In the genomic region with DNA sequence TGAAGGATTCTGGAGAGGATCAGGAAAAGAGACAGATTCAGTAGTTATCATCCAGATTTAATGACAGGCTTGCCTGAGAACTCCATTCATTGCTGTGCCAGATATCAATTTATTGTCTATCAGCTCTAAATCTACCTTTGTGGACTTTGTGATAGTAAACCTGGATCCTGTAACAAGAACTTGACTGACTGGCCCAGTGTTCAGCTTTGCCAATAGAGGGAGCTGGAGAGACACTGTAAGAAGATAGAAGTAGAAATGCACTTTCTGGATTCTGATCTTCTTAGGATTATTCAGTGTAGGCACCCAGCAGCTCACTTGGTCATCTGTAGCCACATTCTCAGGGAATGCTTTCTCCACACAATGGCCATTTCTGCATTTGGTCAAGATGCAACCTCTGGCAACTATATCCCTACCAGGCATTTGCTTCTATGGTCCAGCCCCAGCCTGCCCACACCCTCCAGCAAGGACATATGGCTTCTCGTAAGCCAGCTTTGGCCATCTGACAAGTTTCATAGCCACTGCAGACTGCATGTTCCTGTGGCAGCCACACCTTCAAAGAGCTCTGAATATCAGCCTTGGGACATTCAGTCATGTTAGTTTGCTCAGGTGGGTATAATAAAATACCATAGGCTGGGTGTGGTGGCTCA, we compare ENCODE assay signal across 9 cellular contexts. TPM values are rescaled to one million over a fixed set of nuclear protein-coding genes. Genes with fewer than 3 reads are reported as not detected.
DNase-seq lines count a peak whose midpoint lies in the region; ATAC-seq and TF ChIP-seq lines count a peak whose summit lies in the region.
"Had no signal": no experiment of that assay in that cellular context is flagged by ENCODE, and none has a peak within 500 bp of the region (broad histone marks: within the 10 kb centered on the region; RNA-seq: fewer than 3 reads in every experiment).

No MANE protein-coding gene starts in this region.

- H3K27ac ChIP-seq in OCI-LY1 (ENCODE audit: low read depth, low read length, poor library complexity, severe bottlenecking) (no peak overlapping the region), right atrium auricular region (no peak overlapping the region)

- peaks cover 10% of the 10 kb centered on the region for H3K27me3 Mint-ChIP-seq in activated naive CD8-positive, alpha-beta T cell treated with anti-CD3 and anti-CD28 coated beads, Interleukin-2, amount 10 ng/mL, durations not matched to agents 7 days and 5 days

- H3K9me3 Mint-ChIP-seq in activated naive CD8-positive, alpha-beta T cell treated with anti-CD3 and anti-CD28 coated beads, Interleukin-2, amount 10 ng/mL, durations not matched to agents 7 days and 5 days: no peaks in the 10 kb centered on the region

- H3K4me1 ChIP-seq in OCI-LY1 (ENCODE audit: insufficient read depth, low read length, severe bottlenecking) (no peaks in the 10 kb centered on the region), right atrium auricular region (no peaks in the 10 kb centered on the region)

- H3K4me3 ChIP-seq in OCI-LY1 (ENCODE audit: low read depth, low read length, poor library complexity, severe bottlenecking) (no peak overlapping the region), right atrium auricular region (no peak overlapping the region)

- ATAC-seq in GM19452 (IDR thresholded peaks at IDR 0.05; ENCODE audit: unreplicated experiment) (peak; percentile 59), HG03460 (IDR thresholded peaks at IDR 0.05; ENCODE audit: unreplicated experiment) (peak; percentile 79)
- peak; percentile 45 for ATAC-seq in activated naive CD8-positive, alpha-beta T cell treated with anti-CD3 and anti-CD28 coated beads, Interleukin-2, amount 10 ng/mL, durations not matched to agents 7 days and 5 days (ENCODE audit: low read depth)

- no peak overlapping the region for H3K4me2 ChIP-seq in OCI-LY1 (ENCODE audit: low read length)

- no peaks in the 10 kb centered on the region for H3K4me1 Mint-ChIP-seq in activated naive CD8-positive, alpha-beta T cell treated with anti-CD3 and anti-CD28 coated beads, Interleukin-2, amount 10 ng/mL, durations not matched to agents 7 days and 5 days

- no peak overlapping the region for H2AFZ ChIP-seq in OCI-LY1 (ENCODE audit: low read length)

- no peaks in the 10 kb centered on the region for H3K79me2 ChIP-seq in OCI-LY1 (ENCODE audit: insufficient read depth, low read length)

- H3K9me2 ChIP-seq in OCI-LY1 (ENCODE audit: low read depth, low read length): no peaks in the 10 kb centered on the region

- H3K36me3 ChIP-seq in OCI-LY1 (ENCODE audit: insufficient read depth, low read length): no peaks in the 10 kb centered on the region
- H3K36me3 ChIP-seq in right atrium auricular region: no peaks in the 10 kb centered on the region

- H3K27ac Mint-ChIP-seq in activated naive CD8-positive, alpha-beta T cell treated with anti-CD3 and anti-CD28 coated beads, Interleukin-2, amount 10 ng/mL, durations not matched to agents 7 days and 5 days: no peak overlapping the region

- no peaks in the 10 kb centered on the region for H4K20me1 ChIP-seq in OCI-LY1 (ENCODE audit: insufficient read depth, low read length)

- H3K9me3 ChIP-seq in OCI-LY1 (ENCODE audit: low read length) (no peaks in the 10 kb centered on the region), right atrium auricular region (no peaks in the 10 kb centered on the region)

- H3F3A ChIP-seq in OCI-LY1 (ENCODE audit: insufficient read depth, low read length): no peaks in the 10 kb centered on the region

- DNase-seq in DMS53 treated with DMSO at 0.1 percent for 48 hours (lab: John Stamatoyannopoulos, UW; ENCODE audit: unreplicated experiment) (peak; percentile 79), right atrium auricular region (ENCODE audit: low spot score) (no peak), ecto neural progenitor cell (ENCODE audit: low spot score) (no peak)
- no peak for DNase-seq in activated naive CD8-positive, alpha-beta T cell treated with anti-CD3 and anti-CD28 coated beads, Interleukin-2, amount 10 ng/mL, durations not matched to agents 7 days and 5 days
- DNase-seq in stimulated activated CD4-positive, alpha-beta T cell treated with anti-CD3 and anti-CD28 coated beads, Interleukin-15, amount 100 ng/mL, for 48 hours (ENCODE audit: low read depth in 2 of 2): peak; percentile 25 to 29

- H3K27me3 ChIP-seq in OCI-LY1 (ENCODE audit: insufficient read depth, low read length) (no peaks in the 10 kb centered on the region), right atrium auricular region (no peaks in the 10 kb centered on the region)

- no peak overlapping the region for H3K4me3 Mint-ChIP-seq in activated naive CD8-positive, alpha-beta T cell treated with anti-CD3 and anti-CD28 coated beads, Interleukin-2, amount 10 ng/mL, durations not matched to agents 7 days and 5 days

- no peaks in the 10 kb centered on the region for H3K36me3 Mint-ChIP-seq in activated naive CD8-positive, alpha-beta T cell treated with anti-CD3 and anti-CD28 coated beads, Interleukin-2, amount 10 ng/mL, durations not matched to agents 7 days and 5 days

- no peak overlapping the region for H3K9ac ChIP-seq in OCI-LY1 (ENCODE audit: low read length)

- TF ChIP-seq CTCF in OCI-LY1 (IDR thresholded peaks at IDR 0.05; ENCODE audit: low read length) (peak; percentile 81), right atrium auricular region (IDR thresholded peaks at IDR 0.05) (peak; percentile 66 to 85)

- POLR2A ChIA-PET in activated naive CD8-positive, alpha-beta T cell treated with anti-CD3 and anti-CD28 coated beads, Interleukin-2, amount 10 ng/mL, durations not matched to agents 7 days and 5 days (lab: Charles Lee): no interaction called here

RNA-seq across cellular contexts. Expression of a gene that starts 6.1 kb away (rescaled TPM):
- total RNA-seq in activated naive CD8-positive, alpha-beta T cell treated with anti-CD3 and anti-CD28 coated beads, Interleukin-2, amount 10 ng/mL, durations not matched to agents 7 days and 5 days: 1 to 10 TPM; 6.0 to 7.3 TPM
- total RNA-seq in right atrium auricular region: 1 to 10 TPM; 3.4 to 8.4 TPM

RNA-seq across cellular contexts. Expression of a gene that starts 14.6 kb away (rescaled TPM):
- total RNA-seq in activated naive CD8-positive, alpha-beta T cell treated with anti-CD3 and anti-CD28 coated beads, Interleukin-2, amount 10 ng/mL, durations not matched to agents 7 days and 5 days: not detected
- under 1 TPM in 1 of 2 donors, not detected in 1; 0.48 TPM for total RNA-seq in right atrium auricular region

RNA-seq across cellular contexts. Expression of a gene that starts 56.0 kb away (rescaled TPM):
- not detected for total RNA-seq in activated naive CD8-positive, alpha-beta T cell treated with anti-CD3 and anti-CD28 coated beads, Interleukin-2, amount 10 ng/mL, durations not matched to agents 7 days and 5 days
- total RNA-seq in right atrium auricular region: under 1 TPM in 1 of 2 donors, not detected in 1; 0.47 TPM
- total RNA-seq: activated CD8-positive, alpha-beta memory T cell treated with anti-CD3 and anti-CD28 coated beads for 36 hours had no signal

Comparison
In these comparisons a context has a peak if more than half of its experiments do, and no peak if none do; other contexts are left out.
1. DNase-seq: peak in DMS53 treated with DMSO at 0.1 percent for 48 hours (single experiment) and stimulated activated CD4-positive, alpha-beta T cell treated with anti-CD3 and anti-CD28 coated beads, Interleukin-15, amount 100 ng/mL, for 48 hours (2 of 2); none in activated naive CD8-positive, alpha-beta T cell treated with anti-CD3 and anti-CD28 coated beads, Interleukin-2, amount 10 ng/mL, durations not matched to agents 7 days and 5 days (single experiment), right atrium auricular region (single experiment) and ecto neural progenitor cell (single experiment).
2. Peak in every context shown above with its lines, with median percentiles within 50 percentile points of each other: ATAC-seq.